In genomic region chr11:47406896-47407745, GRCh38 we compare ENCODE assay signal across 8 cellular contexts. TPM values are rescaled to one million over a fixed set of nuclear protein-coding genes. Genes with fewer than 3 reads are reported as not detected.
DNase-seq lines count a peak whose midpoint lies in the region; ATAC-seq and TF ChIP-seq lines count a peak whose summit lies in the region.

No MANE protein-coding gene starts in this region.

- peak overlapping the region; percentile 70 for H3K4me3 ChIP-seq in iPS-11a (ENCODE audit: low read depth, low read length)
- peak overlapping the region; percentile 74 to 85 (median 77) for H3K4me3 ChIP-seq in stomach

- H3K9me3 ChIP-seq in stomach: no peaks in the 10 kb centered on the region

- no peak for TF ChIP-seq POLR2A in stomach (IDR thresholded peaks at IDR 0.05)

- H3K4me1 ChIP-seq in stomach: peaks cover 27 to 47% (median 37%) of the 10 kb centered on the region in 4 donors

- 46 to 60% (median 56%) methylated on average over 12 of the region's 12 CpGs for WGBS in stomach, 5 donors

- no peak for TF ChIP-seq EP300 in stomach (IDR thresholded peaks at IDR 0.05)

- ATAC-seq in HG02938 (IDR thresholded peaks at IDR 0.05; ENCODE audit: unreplicated experiment) (no peak), HG02571 (IDR thresholded peaks at IDR 0.05; ENCODE audit: unreplicated experiment) (no peak)

- intact Hi-C loops in stomach (cut with DNase I; ENCODE audit: low total_unique reads): no loop called here

- peaks cover 3 to 23% (median 21%) of the 10 kb centered on the region in 4 donors for H3K36me3 ChIP-seq in stomach

- peak overlapping the region; percentile 90 to 97 (median 95) for H3K27ac ChIP-seq in stomach

- DNase-seq in SIG-M5 treated with dmso at 0.1 percent for 504 hours (lab: John Stamatoyannopoulos, UW; ENCODE audit: unreplicated experiment) (peak; percentile 33), SIG-M5 (lab: John Stamatoyannopoulos, UW) (no peak), stomach (no peak), hippocampal formation (lab: John Stamatoyannopoulos, UW) (no peak)
- DNase-seq in activated CD8-positive, alpha-beta memory T cell treated with anti-CD3 and anti-CD28 coated beads, Interleukin-2, amount 50 U/mL, for 48 hours: peak; percentile 56

- no peak for TF ChIP-seq CTCF in stomach (IDR thresholded peaks at IDR 0.05)

- H3K27me3 ChIP-seq in stomach: no peaks in the 10 kb centered on the region

RNA-seq across cellular contexts. Expression of gene SLC39A13, which starts 1.3 kb away (rescaled TPM):
- 100 to 1,000 TPM in 1 of 5 donors, 10 to 100 TPM in 3, 1 to 10 TPM in 1; 7.0 to 158 (median 24.8) TPM for total RNA-seq in stomach
- polyA plus RNA-seq in stomach: 10 to 100 TPM; 21.7 to 33.6 (median 27.1) TPM

RNA-seq across cellular contexts. Expression of gene PSMC3, which starts 19.1 kb away (rescaled TPM):
- 100 to 1,000 TPM in 2 of 5 donors, 10 to 100 TPM in 2, 1 to 10 TPM in 1; 8.1 to 147 (median 65.9) TPM for total RNA-seq in stomach
- 100 to 1,000 TPM; 143 to 175 (median 145) TPM for polyA plus RNA-seq in stomach

RNA-seq across cellular contexts. Expression of gene SPI1, which starts 28.8 kb away (rescaled TPM):
- 1 to 10 TPM; 2.6 to 8.4 (median 7.0) TPM for total RNA-seq in stomach
- polyA plus RNA-seq in stomach: 10 to 100 TPM in 2 of 3 donors, 1 to 10 TPM in 1; 8.2 to 24.3 (median 15.3) TPM

RNA-seq across cellular contexts. Expression of gene RAPSN, which starts 41.8 kb away (rescaled TPM):
- total RNA-seq in stomach: 1 to 10 TPM in 2 of 5 donors, not detected in 3; 1.1 to 1.2 TPM
- under 1 TPM in 1 of 3 donors, not detected in 2; 0.20 TPM for polyA plus RNA-seq in stomach

RNA-seq across cellular contexts. Expression of gene MYBPC3, which starts 54.6 kb away (rescaled TPM):
- total RNA-seq in stomach: 10 to 100 TPM in 1 of 5 donors, under 1 TPM in 2, not detected in 2; 0.72 to 15.6 (median 0.73) TPM
- polyA plus RNA-seq in stomach: 1 to 10 TPM; 1.0 to 3.4 (median 2.1) TPM

Comparison
In these comparisons a context has a peak if more than half of its experiments do, and no peak if none do; other contexts are left out.
1. DNase-seq: peak in SIG-M5 treated with dmso at 0.1 percent for 504 hours (single experiment) and activated CD8-positive, alpha-beta memory T cell treated with anti-CD3 and anti-CD28 coated beads, Interleukin-2, amount 50 U/mL, for 48 hours (single experiment); none in SIG-M5 (single experiment), stomach (single experiment) and hippocampal formation (0 of 2).